In genomic region chr19:35746556-35746955, GRCh38 we compare ENCODE assay signal across 11 cellular contexts. TPM values are rescaled to one million over a fixed set of nuclear protein-coding genes. Genes with fewer than 3 reads are reported as not detected.
DNase-seq lines count a peak whose midpoint lies in the region; ATAC-seq and TF ChIP-seq lines count a peak whose summit lies in the region.
"Had no signal": no experiment of that assay in that cellular context is flagged by ENCODE, and none has a peak within 500 bp of the region (broad histone marks: within the 10 kb centered on the region; RNA-seq: fewer than 3 reads in every experiment).

No MANE protein-coding gene starts in this region.

- no peaks in the 10 kb centered on the region for H3K27me3 ChIP-seq in CD4-positive, CD25-positive, alpha-beta regulatory T cell (ENCODE audit: control insufficient read depth, insufficient read depth, low read length)
- H3K27me3 ChIP-seq in Karpas-422 (ENCODE audit: low read length), result no peaks in the 10 kb centered on the region

- no peak for DNase-seq in CD4-positive, CD25-positive, alpha-beta regulatory T cell
- DNase-seq in Karpas-422 (no peak), choroid plexus epithelial cell (ENCODE audit: low read depth) (no peak), nephron progenitor cell (no peak), NCI-H82 treated with DMSO at 0.1 percent for 48 hours (lab: John Stamatoyannopoulos, UW; ENCODE audit: unreplicated experiment) (no peak), left colon (no peak), NOMO-1 treated with DMSO at 0.1 percent for 48 hours (lab: John Stamatoyannopoulos, UW; ENCODE audit: unreplicated experiment) (no peak)
- DNase-seq: anterior cingulate cortex had no signal

- intact Hi-C loops in left colon (cut with DNase I, micrococcal nuclease), result no loop called here

- peak overlapping the region; percentile 85 for H3K9ac ChIP-seq in Karpas-422 (ENCODE audit: low read length)

- H3K79me2 ChIP-seq in Karpas-422 (ENCODE audit: low read length), result peaks cover 38% of the 10 kb centered on the region

- no peak overlapping the region for H3K27ac Mint-ChIP-seq in CD4-positive, CD25-positive, alpha-beta regulatory T cell
- H3K27ac Mint-ChIP-seq in nephron progenitor cell, result peak overlapping the region; percentile 100

- H3K36me3 Mint-ChIP-seq in CD4-positive, CD25-positive, alpha-beta regulatory T cell, result peaks cover 9% of the 10 kb centered on the region
- H3K36me3 Mint-ChIP-seq in nephron progenitor cell (ENCODE audit: low read depth), result peaks cover 5% of the 10 kb centered on the region

- peaks cover 12% of the 10 kb centered on the region for H3K27me3 Mint-ChIP-seq in CD4-positive, CD25-positive, alpha-beta regulatory T cell
- H3K27me3 Mint-ChIP-seq in nephron progenitor cell (ENCODE audit: low read depth, poor library complexity), result peaks cover 2% of the 10 kb centered on the region

- ATAC-seq in CD4-positive, CD25-positive, alpha-beta regulatory T cell (ENCODE audit: low read depth in 2 of 2), result no peak
- no peak for ATAC-seq in HG03095 (IDR thresholded peaks at IDR 0.05; ENCODE audit: unreplicated experiment)
- no peak for ATAC-seq in left colon

- H3K9me2 ChIP-seq in Karpas-422 (replicated peaks; ENCODE audit: insufficient read depth, low read length), result no peaks in the 10 kb centered on the region

- peak overlapping the region; percentile 90 to 98 (median 94) for H3K4me3 Mint-ChIP-seq in CD4-positive, CD25-positive, alpha-beta regulatory T cell
- H3K4me3 Mint-ChIP-seq in nephron progenitor cell, result peak overlapping the region; percentile 100

- H3K9me3 Mint-ChIP-seq in CD4-positive, CD25-positive, alpha-beta regulatory T cell, result no peaks in the 10 kb centered on the region
- H3K9me3 Mint-ChIP-seq in nephron progenitor cell, result no peaks in the 10 kb centered on the region

- peak overlapping the region; percentile 98 for H3K4me2 ChIP-seq in Karpas-422 (ENCODE audit: low read depth, low read length, poor library complexity, severe bottlenecking)

- no peaks in the 10 kb centered on the region for H4K20me1 ChIP-seq in Karpas-422 (ENCODE audit: insufficient read depth, low read depth, low read length)

- peaks cover 58% of the 10 kb centered on the region for H3K4me1 ChIP-seq in CD4-positive, CD25-positive, alpha-beta regulatory T cell (ENCODE audit: control insufficient read depth, insufficient read depth, low read length, poor library complexity, severe bottlenecking)
- H3K4me1 ChIP-seq in Karpas-422 (ENCODE audit: low read length), result peaks cover 56% of the 10 kb centered on the region

- TF ChIP-seq CTCF in choroid plexus epithelial cell (conservative IDR thresholded peaks at IDR 0.05; ENCODE audit: low read depth, low read length) (no peak), nephron progenitor cell (IDR thresholded peaks at IDR 0.05) (no peak)

- no peak overlapping the region for H3K4me3 ChIP-seq in CD4-positive, CD25-positive, alpha-beta regulatory T cell (ENCODE audit: low read depth, low read length)
- H3K4me3 ChIP-seq in Karpas-422 (ENCODE audit: low read length) (peak overlapping the region; percentile 84), choroid plexus epithelial cell (ENCODE audit: low read depth, low read length) (peak overlapping the region; percentile 82)

- no peaks in the 10 kb centered on the region for H3K36me3 ChIP-seq in CD4-positive, CD25-positive, alpha-beta regulatory T cell (ENCODE audit: control insufficient read depth, insufficient read depth, low read length)
- no peaks in the 10 kb centered on the region for H3K36me3 ChIP-seq in Karpas-422 (ENCODE audit: insufficient read depth, low read length)

- H3K27ac ChIP-seq in CD4-positive, CD25-positive, alpha-beta regulatory T cell (ENCODE audit: insufficient read depth, low read length, poor library complexity, severe bottlenecking), result no peak overlapping the region
- no peak overlapping the region for H3K27ac ChIP-seq in Karpas-422 (ENCODE audit: low read length)

- H3K9me3 ChIP-seq in CD4-positive, CD25-positive, alpha-beta regulatory T cell (ENCODE audit: control insufficient read depth in 2 of 2, low read length in 2 of 2), result no peaks in the 10 kb centered on the region
- no peaks in the 10 kb centered on the region for H3K9me3 ChIP-seq in Karpas-422 (ENCODE audit: low read length)

- no peak overlapping the region for H2AFZ ChIP-seq in Karpas-422 (ENCODE audit: low read length)

- H3K4me1 Mint-ChIP-seq in CD4-positive, CD25-positive, alpha-beta regulatory T cell, result peaks cover 5 to 64% (median 32%) of the 10 kb centered on the region in 4 donors
- peaks cover 56% of the 10 kb centered on the region for H3K4me1 Mint-ChIP-seq in nephron progenitor cell

RNA-seq across cellular contexts. Expression of gene PSENEN, which starts 1.1 kb away (rescaled TPM):
- 21.1 TPM for total RNA-seq in CD4-positive, CD25-positive, alpha-beta regulatory T cell
- polyA plus RNA-seq in CD4-positive, CD25-positive, alpha-beta regulatory T cell, result 10 to 100 TPM; 66.1 to 99.6 (median 72.9) TPM
- 47.7 and 112 TPM in 2 replicates for total RNA-seq in Karpas-422 (2014; rRNA removed; shearing (Covaris generic); ENCODE audit: low replicate concordance)
- 10 to 100 TPM; 82.2 to 86.0 TPM for total RNA-seq in left colon

RNA-seq across cellular contexts. Expression of gene U2AF1L4, which starts 1.3 kb away (rescaled TPM):
- total RNA-seq in CD4-positive, CD25-positive, alpha-beta regulatory T cell, result 70.8 TPM
- polyA plus RNA-seq in CD4-positive, CD25-positive, alpha-beta regulatory T cell, result 10 to 100 TPM; 48.4 to 66.5 (median 58.5) TPM
- 31.7 and 50.4 TPM in 2 replicates for total RNA-seq in Karpas-422 (2014; rRNA removed; shearing (Covaris generic); ENCODE audit: low replicate concordance)
- total RNA-seq in left colon, result 10 to 100 TPM; 14.5 to 17.3 TPM

RNA-seq across cellular contexts. Expression of gene LIN37, which starts 1.8 kb away (rescaled TPM):
- total RNA-seq in CD4-positive, CD25-positive, alpha-beta regulatory T cell, result 11.7 TPM
- 10 to 100 TPM in 3 of 4 donors, 1 to 10 TPM in 1; 9.9 to 16.5 (median 11.8) TPM for polyA plus RNA-seq in CD4-positive, CD25-positive, alpha-beta regulatory T cell
- 5.9 and 12.4 TPM in 2 replicates for total RNA-seq in Karpas-422 (2014; rRNA removed; shearing (Covaris generic); ENCODE audit: low replicate concordance)
- total RNA-seq in left colon, result 1 to 10 TPM; 5.9 to 6.1 TPM

RNA-seq across cellular contexts. Expression of gene IGFLR1, which starts 4.3 kb away (rescaled TPM):
- total RNA-seq in CD4-positive, CD25-positive, alpha-beta regulatory T cell, result 80.5 TPM
- 100 to 1,000 TPM; 109 to 151 (median 125) TPM for polyA plus RNA-seq in CD4-positive, CD25-positive, alpha-beta regulatory T cell
- 1.5 and 15.2 TPM in 2 replicates for total RNA-seq in Karpas-422 (2014; rRNA removed; shearing (Covaris generic); ENCODE audit: low replicate concordance)
- total RNA-seq in left colon, result 1 to 10 TPM; 4.1 to 7.7 TPM

RNA-seq across cellular contexts. Expression of gene HSPB6, which starts 10.3 kb away (rescaled TPM):
- not detected for total RNA-seq in CD4-positive, CD25-positive, alpha-beta regulatory T cell
- not detected for polyA plus RNA-seq in CD4-positive, CD25-positive, alpha-beta regulatory T cell
- 0.18 and 1.5 TPM in 2 replicates for total RNA-seq in Karpas-422 (2014; rRNA removed; shearing (Covaris generic); ENCODE audit: low replicate concordance)
- total RNA-seq in left colon, result 10 to 100 TPM in 1 of 2 donors, 1 to 10 TPM in 1; 4.5 to 16.4 TPM
- total RNA-seq: mononuclear cell, RPMI7951 had no signal
